12 cellular contexts compared by ENCODE assay signal in genomic region chr7:120064565-120064964, GRCh38.
DNase-seq lines count a peak whose midpoint lies in the region; ATAC-seq and TF ChIP-seq lines count a peak whose summit lies in the region.
"Had no signal": no experiment of that assay in that cellular context is flagged by ENCODE, and none has a peak within 500 bp of the region (broad histone marks: within the 10 kb centered on the region; RNA-seq: fewer than 3 reads in every experiment).

No MANE protein-coding gene starts in this region.

- H3K27me3 ChIP-seq in tibial artery = no peaks in the 10 kb centered on the region
- H3K27me3 ChIP-seq: BLaER1 treated with 17β-estradiol and CSF1 and Interleukin-3, amounts not matched to agents 10 nM and 100 nM; spleen had no signal

- ATAC-seq in GM19468 (IDR thresholded peaks at IDR 0.05; ENCODE audit: extremely low read depth, unreplicated experiment) (peak; percentile 79), HG03108 (IDR thresholded peaks at IDR 0.05; ENCODE audit: unreplicated experiment) (peak; percentile 71), omental fat pad (ENCODE audit: low FRiP score) (no peak)
- ATAC-seq: activated CD8-positive, alpha-beta memory T cell treated with anti-CD3 and anti-CD28 coated beads, Interleukin-2, amount 10 ng/mL, durations not matched to agents 7 days and 5 days had no signal

- H3K9me3 ChIP-seq in tibial artery = no peaks in the 10 kb centered on the region

- DNase-seq in G401 (ENCODE audit: low spot score) (peak; percentile 28), epithelial cell of esophagus (ENCODE audit: low read depth) (peak; percentile 71), NCI-H2196 (lab: John Stamatoyannopoulos, UW; ENCODE audit: unreplicated experiment) (no peak), omental fat pad (ENCODE audit: low spot score) (no peak), tibial artery (no peak)
- no peak for DNase-seq in NK-92 treated with Interleukin-12 subunit alpha and Interleukin-12 subunit beta, amount 100 ng/mL, for 24 hours (lab: John Stamatoyannopoulos, UW)
- DNase-seq: activated CD8-positive, alpha-beta memory T cell treated with anti-CD3 and anti-CD28 coated beads, Interleukin-2, amount 10 ng/mL, durations not matched to agents 7 days and 5 days; spleen had no signal

- TF ChIP-seq CTCF in epithelial cell of esophagus (IDR thresholded peaks at IDR 0.05; ENCODE audit: insufficient read depth, low read depth, low read length, missing control alignments) (no peak), omental fat pad (IDR thresholded peaks at IDR 0.05) (no peak), tibial artery (IDR thresholded peaks at IDR 0.05) (no peak)

- intact Hi-C loops in tibial artery (cut with DNase I; ENCODE audit: low total_unique reads) = no loop called here

- H3K27ac ChIP-seq in tibial artery = no peak overlapping the region
- H3K27ac ChIP-seq: coronary artery, spleen had no signal

- in situ Hi-C loops in G401 (cut with HindIII; ENCODE audit: low sequenced_read_pairs) = no loop called here

- H3K36me3 ChIP-seq in tibial artery = no peaks in the 10 kb centered on the region
- H3K36me3 ChIP-seq: BLaER1 treated with 17β-estradiol and CSF1 and Interleukin-3, amounts not matched to agents 10 nM and 100 nM; spleen had no signal

- H3K4me3 ChIP-seq in epithelial cell of esophagus (ENCODE audit: low read length) = no peak overlapping the region
- H3K4me3 ChIP-seq in tibial artery = no peak overlapping the region
- H3K4me3 ChIP-seq: BLaER1 treated with 17β-estradiol and CSF1 and Interleukin-3, amounts not matched to agents 10 nM and 100 nM; coronary artery; spleen had no signal

- no peaks in the 10 kb centered on the region for H3K4me1 ChIP-seq in tibial artery
- H3K4me1 ChIP-seq: spleen had no signal

Comparison
In these comparisons a context has a peak if more than half of its experiments do, and no peak if none do; other contexts are left out.
1. DNase-seq: peak in G401 (single experiment) and epithelial cell of esophagus (single experiment); none in NK-92 treated with Interleukin-12 subunit alpha and Interleukin-12 subunit beta, amount 100 ng/mL, for 24 hours (single experiment), NCI-H2196 (single experiment), omental fat pad (single experiment) and tibial artery (0 of 2).